30 cellular contexts compared by ENCODE assay signal in the genomic region with DNA sequence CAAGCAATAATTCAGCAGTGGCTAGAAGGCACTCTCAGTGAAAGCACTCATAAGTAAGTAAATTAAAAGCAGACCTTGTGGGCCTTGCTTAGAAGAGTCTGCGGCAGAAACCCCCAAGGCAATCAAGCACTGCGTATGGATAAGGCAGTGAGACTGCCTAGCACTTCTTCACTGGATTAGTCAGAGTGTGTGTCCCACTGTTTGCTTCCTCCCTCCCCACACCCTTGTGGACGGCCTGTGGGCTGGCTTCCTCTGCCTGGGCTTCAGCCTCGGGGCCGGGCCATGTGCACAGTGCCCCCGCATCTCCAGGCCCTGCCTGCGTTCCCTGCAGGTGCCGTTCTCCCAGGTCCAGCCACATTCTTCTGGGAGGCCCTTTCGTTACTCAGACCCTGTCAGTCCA. TPM values are rescaled to one million over a fixed set of nuclear protein-coding genes. Genes with fewer than 3 reads are reported as not detected.
"Had no signal": no experiment of that assay in that cellular context is flagged by ENCODE, and none has a peak within 500 bp of the region (broad histone marks: within the 10 kb centered on the region; RNA-seq: fewer than 3 reads in every experiment).

No MANE protein-coding gene starts in this region.

- FAIRE-seq: astrocyte had no signal

- H3K4me3 Mint-ChIP-seq: activated B cell treated with CpG ODN at 0.5 μM for 24 hours; activated CD4-positive, alpha-beta T cell treated with anti-CD3 and anti-CD28 coated beads, Interleukin-2, amount 10 ng/mL, durations not matched to agents 24 days and 14 days; activated CD8-positive, alpha-beta memory T cell treated with anti-CD3 and anti-CD28 coated beads, Interleukin-2, amount 10 ng/mL, durations not matched to agents 7 days and 5 days; activated naive CD8-positive, alpha-beta T cell treated with anti-CD3 and anti-CD28 coated beads, Interleukin-2, amount 50 U/mL, for 24 hours; activated T-cell treated with anti-CD3 and anti-CD28 coated beads, Interleukin-2, amount 50 U/mL, for 24 hours; activated T-helper 1 cell treated with anti-CD3 and anti-CD28 coated beads, Interleukin-12 subunit alpha, Interleukin-12 subunit beta, Interleukin-2, Interleukin-4 antibody, amounts not matched to agents 30 ng/mL and 10 ng/mL and 1 ng/mL, durations not matched to agents 14 hours and 24 hours and 36 hours; brain; T-helper 1 cell treated with Interleukin-12 subunit alpha and Interleukin-12 subunit beta and Interleukin-4 antibody, amounts not matched to agents 30 μg/mL and 1 μg/mL, for 36 hours had no signal

- H3K27ac Mint-ChIP-seq: activated B cell treated with CpG ODN at 0.5 μM for 24 hours; activated CD4-positive, alpha-beta T cell treated with anti-CD3 and anti-CD28 coated beads, Interleukin-2, amount 10 ng/mL, durations not matched to agents 24 days and 14 days; activated CD8-positive, alpha-beta memory T cell treated with anti-CD3 and anti-CD28 coated beads, Interleukin-2, amount 10 ng/mL, durations not matched to agents 7 days and 5 days; activated naive CD4-positive, alpha-beta T cell treated with anti-CD3 and anti-CD28 coated beads, Interleukin-2, amount 50 U/mL, for 72 hours; activated naive CD8-positive, alpha-beta T cell treated with anti-CD3 and anti-CD28 coated beads, Interleukin-2, amount 50 U/mL, for 24 hours; activated T-cell treated with anti-CD3 and anti-CD28 coated beads, Interleukin-2, amount 50 U/mL, for 24 hours; activated T-helper 1 cell treated with anti-CD3 and anti-CD28 coated beads, Interleukin-12 subunit alpha, Interleukin-12 subunit beta, Interleukin-2, Interleukin-4 antibody, amounts not matched to agents 30 ng/mL and 10 ng/mL and 1 ng/mL, durations not matched to agents 14 hours and 24 hours and 36 hours; T-helper 1 cell treated with Interleukin-12 subunit alpha and Interleukin-12 subunit beta and Interleukin-4 antibody, amounts not matched to agents 30 μg/mL and 1 μg/mL, for 36 hours had no signal

- H3K9me3 ChIP-seq: Peyer's patch, SJCRH30 had no signal

- H3K4me3 ChIP-seq: Peyer's patch, SJCRH30 had no signal

- ATAC-seq: activated CD8-positive, alpha-beta memory T cell treated with anti-CD3 and anti-CD28 coated beads, Interleukin-2, amount 10 ng/mL, durations not matched to agents 7 days and 5 days; activated naive CD4-positive, alpha-beta T cell treated with anti-CD3 and anti-CD28 coated beads, Interleukin-2, amount 50 U/mL, for 72 hours; activated naive CD8-positive, alpha-beta T cell treated with anti-CD3 and anti-CD28 coated beads, Interleukin-2, amount 50 U/mL, for 24 hours had no signal

- H3K4me2 ChIP-seq: KMS-11 had no signal

- H3K27me3 ChIP-seq: Peyer's patch, SJCRH30 had no signal

- DNase-seq: activated B cell treated with CpG ODN at 0.5 μM for 24 hours; activated CD4-positive, alpha-beta T cell treated with anti-CD3 and anti-CD28 coated beads for 1 hour; activated CD4-positive, alpha-beta T cell treated with anti-CD3 and anti-CD28 coated beads, Interleukin-2, amount 10 ng/mL, durations not matched to agents 24 days and 14 days; activated CD4-positive, alpha-beta T cell treated with anti-CD3 and anti-CD28 coated beads, Interleukin-2, amount 50 U/mL, for 48 hours; activated CD8-positive, alpha-beta memory T cell treated with anti-CD3 and anti-CD28 coated beads, Interleukin-2, amount 10 ng/mL, durations not matched to agents 7 days and 5 days; activated effector memory CD4-positive, alpha-beta T cell treated with Interleukin-2 at 50 U/mL for 16 hours; activated naive CD4-positive, alpha-beta T cell treated with Interleukin-2 at 50 U/mL for 16 hours; activated naive CD8-positive, alpha-beta T cell treated with anti-CD3 and anti-CD28 coated beads, Interleukin-2, amount 50 U/mL, for 24 hours; activated T-cell treated with anti-CD3 and anti-CD28 coated beads, Interleukin-2, amount 50 U/mL, for 24 hours; amniotic stem cell; NCI-H1105; NCI-H1436; NCI-H1694 treated with DMSO at 0.1 percent for 48 hours; NCI-H2029 treated with DMSO at 0.1 percent for 48 hours; NCI-H345; NCI-H510A; NCI-H526 treated with DMSO at 0.1 percent for 48 hours; NCI-H82; Peyer's patch; Right ventricle myocardium superior; SJCRH30 had no signal

- H3K27me3 Mint-ChIP-seq: activated B cell treated with CpG ODN at 0.5 μM for 24 hours; activated CD4-positive, alpha-beta T cell treated with anti-CD3 and anti-CD28 coated beads, Interleukin-2, amount 10 ng/mL, durations not matched to agents 24 days and 14 days; activated CD8-positive, alpha-beta memory T cell treated with anti-CD3 and anti-CD28 coated beads, Interleukin-2, amount 10 ng/mL, durations not matched to agents 7 days and 5 days; activated naive CD8-positive, alpha-beta T cell treated with anti-CD3 and anti-CD28 coated beads, Interleukin-2, amount 50 U/mL, for 24 hours; activated T-cell treated with anti-CD3 and anti-CD28 coated beads, Interleukin-2, amount 50 U/mL, for 24 hours had no signal

- H3K4me1 Mint-ChIP-seq: activated B cell treated with CpG ODN at 0.5 μM for 24 hours; activated CD4-positive, alpha-beta T cell treated with anti-CD3 and anti-CD28 coated beads, Interleukin-2, amount 10 ng/mL, durations not matched to agents 24 days and 14 days; activated naive CD8-positive, alpha-beta T cell treated with anti-CD3 and anti-CD28 coated beads, Interleukin-2, amount 50 U/mL, for 24 hours had no signal

- H3K9me3 Mint-ChIP-seq: activated B cell treated with CpG ODN at 0.5 μM for 24 hours; activated CD4-positive, alpha-beta T cell treated with anti-CD3 and anti-CD28 coated beads, Interleukin-2, amount 10 ng/mL, durations not matched to agents 24 days and 14 days; activated naive CD4-positive, alpha-beta T cell treated with anti-CD3 and anti-CD28 coated beads, Interleukin-2, amount 50 U/mL, for 72 hours; activated naive CD8-positive, alpha-beta T cell treated with anti-CD3 and anti-CD28 coated beads, Interleukin-2, amount 50 U/mL, for 24 hours; activated T-cell treated with anti-CD3 and anti-CD28 coated beads, Interleukin-2, amount 50 U/mL, for 24 hours; activated T-helper 1 cell treated with anti-CD3 and anti-CD28 coated beads, Interleukin-12 subunit alpha, Interleukin-12 subunit beta, Interleukin-2, Interleukin-4 antibody, amounts not matched to agents 30 ng/mL and 10 ng/mL and 1 ng/mL, durations not matched to agents 14 hours and 24 hours and 36 hours; brain; T-helper 1 cell treated with Interleukin-12 subunit alpha and Interleukin-12 subunit beta and Interleukin-4 antibody, amounts not matched to agents 30 μg/mL and 1 μg/mL, for 36 hours had no signal

- H3K4me1 ChIP-seq: Peyer's patch, SJCRH30 had no signal

- H3K9ac ChIP-seq: KMS-11 had no signal

- H3K27ac ChIP-seq: KMS-11, Peyer's patch, RWPE1, SJCRH30 had no signal

RNA-seq across cellular contexts. Expression of a gene that starts 23.8 kb away (rescaled TPM):
- total RNA-seq: activated B cell treated with CpG ODN at 0.5 μM for 24 hours; activated CD4-positive, alpha-beta T cell treated with anti-CD3 and anti-CD28 coated beads, Interleukin-2, amount 10 ng/mL, durations not matched to agents 24 days and 14 days; activated CD8-positive, alpha-beta memory T cell treated with anti-CD3 and anti-CD28 coated beads, Interleukin-2, amount 10 ng/mL, durations not matched to agents 7 days and 5 days; activated naive CD4-positive, alpha-beta T cell treated with anti-CD3 and anti-CD28 coated beads, Interleukin-2, amount 50 U/mL, for 72 hours; activated T-helper 1 cell treated with anti-CD3 and anti-CD28 coated beads, Interleukin-12 subunit alpha, Interleukin-12 subunit beta, Interleukin-2, Interleukin-4 antibody, amounts not matched to agents 30 ng/mL and 10 ng/mL and 1 ng/mL, durations not matched to agents 14 hours and 24 hours and 36 hours; MCF 10A; OCI-LY7 had no signal

RNA-seq across cellular contexts. Expression of a gene that starts 57.1 kb away (rescaled TPM):
- total RNA-seq: activated B cell treated with CpG ODN at 0.5 μM for 24 hours; activated CD4-positive, alpha-beta T cell treated with anti-CD3 and anti-CD28 coated beads, Interleukin-2, amount 10 ng/mL, durations not matched to agents 24 days and 14 days; activated CD8-positive, alpha-beta memory T cell treated with anti-CD3 and anti-CD28 coated beads, Interleukin-2, amount 10 ng/mL, durations not matched to agents 7 days and 5 days; activated naive CD4-positive, alpha-beta T cell treated with anti-CD3 and anti-CD28 coated beads, Interleukin-2, amount 50 U/mL, for 72 hours; activated T-helper 1 cell treated with anti-CD3 and anti-CD28 coated beads, Interleukin-12 subunit alpha, Interleukin-12 subunit beta, Interleukin-2, Interleukin-4 antibody, amounts not matched to agents 30 ng/mL and 10 ng/mL and 1 ng/mL, durations not matched to agents 14 hours and 24 hours and 36 hours; astrocyte; MCF 10A; OCI-LY7; SJCRH30 had no signal
